ENCODE assay signal across 8 cellular contexts in the genomic region with DNA sequence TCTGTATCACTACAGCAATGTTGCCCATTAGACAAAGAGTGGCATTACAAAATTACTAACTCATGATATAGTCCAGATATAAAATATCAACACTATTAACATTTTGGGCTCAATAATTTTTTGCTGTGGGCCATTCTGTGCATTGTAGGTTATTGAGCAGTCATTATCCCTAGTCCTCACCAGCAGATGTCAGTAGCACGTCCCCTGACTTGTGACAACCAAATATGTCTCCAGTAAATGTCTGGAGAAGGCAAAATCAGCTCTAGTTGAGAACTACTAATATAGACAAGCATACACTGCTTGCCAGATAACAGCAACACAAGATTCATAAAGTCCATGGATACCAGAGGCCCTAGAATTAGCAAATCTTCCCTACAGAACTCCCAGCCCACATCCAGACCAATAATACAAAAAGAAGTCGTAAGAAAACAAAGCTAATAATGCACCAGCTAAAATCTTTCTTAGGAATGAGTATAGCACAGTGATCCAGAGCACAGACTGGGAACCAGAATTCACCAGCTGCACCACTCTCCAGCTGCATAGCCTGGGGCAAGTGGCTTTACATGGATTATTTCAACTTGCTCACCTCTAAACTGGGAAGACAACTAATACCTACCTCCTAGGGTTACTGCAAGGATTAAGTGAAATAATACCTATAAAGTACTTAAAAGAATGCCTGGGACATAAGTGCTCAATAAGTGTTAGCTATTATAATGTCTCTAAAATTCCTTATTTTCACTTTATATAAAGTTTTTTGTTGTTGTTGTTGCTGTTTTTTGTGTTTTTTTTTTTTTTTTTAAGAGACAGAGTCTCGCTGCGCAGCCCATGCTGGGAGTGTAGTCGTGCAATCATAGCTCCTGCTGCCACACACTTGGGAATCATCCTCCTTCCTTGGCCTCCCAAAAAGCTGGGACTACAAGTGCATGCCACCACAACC. TPM values are rescaled to one million over a fixed set of nuclear protein-coding genes. Genes with fewer than 3 reads are reported as not detected.
DNase-seq lines count a peak whose midpoint lies in the region; ATAC-seq and TF ChIP-seq lines count a peak whose summit lies in the region.

No MANE protein-coding gene starts in this region.

- CTCF ChIA-PET in IMR-90 (lab: Yijun Ruan, JAX) (interaction anchor here (0.8 to 1.4 kb wide), 3 partner anchors 20 to 61 kb away, joined by 3 to 4 read pairs (median 4); no protein-coding TSS in a partner anchor), T-cell (lab: Charles Lee) (interaction anchor here (0.5 to 3.9 kb wide), 21 partner anchors 9 to 815 kb away, joined by 3 to 49 read pairs (median 6); no protein-coding TSS in a partner anchor)

- H3K56ac ChIP-seq in IMR-90 (ENCODE audit: extremely low read depth, insufficient read depth, low read length), result no peak overlapping the region

- TF ChIP-seq RAD21 in IMR-90 (IDR thresholded peaks at IDR 0.05; ENCODE audit: low read length), result peak; percentile 38; the same call in 1 of the 2 replicates

- no peak overlapping the region for H4K91ac ChIP-seq in IMR-90 (ENCODE audit: insufficient read depth, low read depth, low read length)

- H3K23ac ChIP-seq in IMR-90 (ENCODE audit: low read depth, low read length), result no peak overlapping the region

- H3K4me1 Mint-ChIP-seq in T-cell, result peaks cover 49 to 64% (median 55%) of the 10 kb centered on the region in 3 donors

- H3K18ac ChIP-seq in IMR-90 (ENCODE audit: low read depth, low read length), result no peak overlapping the region

- H2AK5ac ChIP-seq in IMR-90 (ENCODE audit: low read depth, low read length), result no peak overlapping the region

- POLR2A ChIA-PET in IMR-90 (lab: Charles Lee; ENCODE audit: unreplicated experiment) (interaction anchor here (0.6 kb wide), 1 partner anchor 9 kb away, joined by 3 read pairs; no protein-coding TSS in a partner anchor), T-cell (lab: Charles Lee) (interaction anchor here (0.6 to 1.1 kb wide), 5 partner anchors 9 to 544 kb away, joined by 3 to 6 read pairs (median 6); no protein-coding TSS in a partner anchor)

- no peak overlapping the region for H2BK120ac ChIP-seq in IMR-90 (ENCODE audit: low read depth, low read length)

- H3K4me3 ChIP-seq in IMR-90 (ENCODE audit: insufficient read depth, low read depth, low read length) (no peak overlapping the region), fibroblast of the aortic adventitia (ENCODE audit: low read depth, low read length) (no peak overlapping the region), prostate gland (no peak overlapping the region)

- peak overlapping the region in 1 of 2 donors; percentile 11 for H3K27ac Mint-ChIP-seq in T-cell

- H2AK9ac ChIP-seq in IMR-90 (replicated peaks; ENCODE audit: low read depth, low read length, poor library complexity), result no peak overlapping the region

- no peak overlapping the region for H3K4me3 Mint-ChIP-seq in T-cell

- H3K9me1 ChIP-seq in IMR-90 (ENCODE audit: insufficient read depth, low read length), result peaks cover 17% of the 10 kb centered on the region

- intact Hi-C loops in IMR-90 (cut with micrococcal nuclease) (no loop called here), prostate gland (cut with DNase I) (no loop called here)

- no peak overlapping the region for H2BK5ac ChIP-seq in IMR-90 (ENCODE audit: low read depth, low read length, poor library complexity, severe bottlenecking)

- dilution Hi-C loops in IMR-90 (cut with HindIII; ENCODE audit: low sequenced_read_pairs, unreplicated experiment), result no loop called here

- no peak overlapping the region for H4K8ac ChIP-seq in IMR-90 (ENCODE audit: low read depth in 2 of 2, low read length in 2 of 2)

- no peak overlapping the region for H3K14ac ChIP-seq in IMR-90 (replicated peaks; ENCODE audit: low read depth, low read length)

- H2BK15ac ChIP-seq in IMR-90 (ENCODE audit: low read depth, low read length), result no peak overlapping the region

- peak; percentile 65 for DNase-seq in EH (ENCODE audit: low read depth)
- DNase-seq in IMR-90, result peak; percentile 33
- peak in 20 of 34 experiments; percentile 9 to 47 (median 34) for DNase-seq in T-cell
- DNase-seq in fibroblast of the aortic adventitia (ENCODE audit: low read depth), result peak; percentile 50
- peak; percentile 22 for DNase-seq in prostate gland (ENCODE audit: low spot score)
- no peak for DNase-seq in NK-92 (lab: John Stamatoyannopoulos, UW; ENCODE audit: unreplicated experiment)

- no TSS peak for BruUV-seq in IMR-90 (replicated peaks; lab: Mats Ljungman, UMichigan)

- H3K27ac ChIP-seq in IMR-90 (ENCODE audit: insufficient read depth, low read length), result no peak overlapping the region
- H3K27ac ChIP-seq in prostate gland, result no peak overlapping the region

- no peak overlapping the region for H3K9ac ChIP-seq in IMR-90 (ENCODE audit: low read depth, low read length)

- H3K27me3 ChIP-seq in IMR-90 (ENCODE audit: control insufficient read depth, insufficient read depth, low read length) (no peaks in the 10 kb centered on the region), prostate gland (replicated peaks; ENCODE audit: insufficient read depth) (no peaks in the 10 kb centered on the region)

- in situ Hi-C loops in IMR-90 (cut with MboI; ENCODE audit: low sequenced_read_pairs), result no loop called here

- TF ChIP-seq CTCF in IMR-90 (conservative IDR thresholded peaks at IDR 0.05; ENCODE audit: low read depth, low read length) (peak; percentile 40), fibroblast of the aortic adventitia (IDR thresholded peaks at IDR 0.05; ENCODE audit: insufficient read depth, low read length) (peak; percentile 43), prostate gland (IDR thresholded peaks at IDR 0.05) (peak in 3 of 4 experiments; percentile 16 to 51 (median 43))

- WGBS in IMR-90 (ENCODE audit: extremely low coverage in 2 of 2, insufficient read length in 1 of 2), 2 experiments, result no CpG with 5 or more reads among the region's 5 CpGs
- WGBS in prostate gland, result 80% methylated on average over 5 of the region's 5 CpGs

- H3K27me3 Mint-ChIP-seq in T-cell, result no peaks in the 10 kb centered on the region

- H3K4me2 ChIP-seq in IMR-90 (ENCODE audit: low read depth, low read length), result no peak overlapping the region

- H3K4me1 ChIP-seq in IMR-90 (ENCODE audit: control insufficient read depth, insufficient read depth, low read length) (peaks cover 9% of the 10 kb centered on the region), prostate gland (replicated peaks) (no peaks in the 10 kb centered on the region)

- H3K9me3 ChIP-seq in IMR-90 (ENCODE audit: control insufficient read depth, insufficient read depth, low read length), result no peaks in the 10 kb centered on the region
- H3K9me3 ChIP-seq in prostate gland, result no peaks in the 10 kb centered on the region

- no peak overlapping the region for H2BK20ac ChIP-seq in IMR-90 (ENCODE audit: low read depth, low read length)

- no peak overlapping the region for H2AFZ ChIP-seq in IMR-90 (replicated peaks; ENCODE audit: low read length, poor library complexity)

- H4K5ac ChIP-seq in IMR-90 (ENCODE audit: low read depth, low read length), result no peak overlapping the region

- TF ChIP-seq POLR2A in IMR-90 (IDR thresholded peaks at IDR 0.05; ENCODE audit: low read depth, low read length), result no peak
- no peak for TF ChIP-seq POLR2A in prostate gland (IDR thresholded peaks at IDR 0.05)

- ATAC-seq in IMR-90 (ENCODE audit: low read depth) (peak; percentile 67), T-cell (replicated peaks in 1 of 4) (peak in 2 of 4 experiments; percentile 45 to 82), HG02623 (IDR thresholded peaks at IDR 0.05; ENCODE audit: unreplicated experiment) (no peak), HG03457 (IDR thresholded peaks at IDR 0.05; ENCODE audit: unreplicated experiment) (no peak)

- peaks cover 35% of the 10 kb centered on the region; the same call in 1 of the 2 replicates for H4K20me1 ChIP-seq in IMR-90 (ENCODE audit: insufficient read depth, low read length)

- H3K36me3 ChIP-seq in IMR-90 (ENCODE audit: control insufficient read depth, insufficient read depth, low read length), result peaks cover 10% of the 10 kb centered on the region
- H3K36me3 ChIP-seq in prostate gland, result no peaks in the 10 kb centered on the region

- no peaks in the 10 kb centered on the region for H3K9me3 Mint-ChIP-seq in T-cell

- no peak overlapping the region for H3K4ac ChIP-seq in IMR-90 (ENCODE audit: low read depth, low read length)

- peaks cover 32% of the 10 kb centered on the region for H3K36me3 Mint-ChIP-seq in T-cell

- H3K79me1 ChIP-seq in IMR-90 (ENCODE audit: low read depth in 1 of 2, low read length in 2 of 2), result peaks cover 58 to 86% of the 10 kb centered on the region in 2 experiments

TF ChIP-seq in IMR-90, 13 proteins besides CTCF, POLR2A, EP300 and RAD21:
- TF ChIP-seq SMC3 (IDR thresholded peaks at IDR 0.05; ENCODE audit: low read depth, low read length), result peak; percentile 27; the same call in 1 of the 2 replicates
- TF ChIP-seq USF2 (IDR thresholded peaks at IDR 0.05; ENCODE audit: low read depth, low read length), result no peak
TF ChIP-seq in IMR-90: peak in this region for 1.

RNA-seq across cellular contexts. Expression of gene HELZ, which starts 23.7 kb away (rescaled TPM):
- 60.6 and 65.0 TPM in 2 replicates for total RNA-seq in IMR-90 (2012; rRNA removed)
- 6.9 and 8.0 TPM in 2 replicates for polyA plus RNA-seq in IMR-90 (2012; rRNA removed)
- polyA plus RNA-seq in IMR-90 (2012; cell fraction: cytosol; rRNA removed), result 1.6 and 1.7 TPM in 2 replicates
- 2.8 and 15.1 TPM in 2 replicates for polyA plus RNA-seq in IMR-90 (2012; cell fraction: nucleus; rRNA removed; ENCODE audit: low replicate concordance)
- total RNA-seq in T-cell, result 100 to 1,000 TPM in 2 of 5 donors, 10 to 100 TPM in 3; 76.0 to 115 (median 91.6) TPM
- total RNA-seq in fibroblast of the aortic adventitia (ENCODE audit: low replicate concordance), result 46.5 and 97.0 TPM in 2 replicates
- 10 to 100 TPM; 38.7 to 99.4 TPM for total RNA-seq in prostate gland
